In the genomic region with DNA sequence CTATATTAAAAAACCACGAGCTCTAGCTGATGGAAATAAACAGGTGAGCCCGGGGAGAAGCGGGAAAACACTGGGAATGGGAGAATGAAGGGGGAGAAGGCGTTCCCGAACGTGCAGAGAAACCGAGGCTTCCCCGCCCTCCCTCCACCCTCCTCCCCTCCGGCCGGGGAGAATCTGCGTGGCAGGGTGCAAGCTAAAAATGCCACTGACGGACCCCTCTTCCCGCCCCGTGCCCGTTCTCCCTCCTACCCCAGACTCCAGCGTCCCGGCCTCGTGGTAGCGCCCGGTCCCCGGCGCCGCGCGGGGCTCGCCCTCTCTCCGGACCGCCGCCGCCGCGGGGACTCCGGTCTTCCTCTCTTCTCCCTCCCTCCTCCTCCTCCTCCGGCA, we compare ENCODE assay signal across 8 cellular contexts.
DNase-seq lines count a peak whose midpoint lies in the region; TF ChIP-seq lines count a peak whose summit lies in the region.

No MANE protein-coding gene starts in this region.

- H2BK5ac ChIP-seq in neuronal stem cell (ENCODE audit: low read length) = peak overlapping the region; percentile 97

- no peak overlapping the region for H2BK120ac ChIP-seq in neuronal stem cell (ENCODE audit: low read depth, low read length)

- H3K18ac ChIP-seq in neuronal stem cell (ENCODE audit: low read length) = peak overlapping the region; percentile 99

- peak overlapping the region; percentile 91 for H3K9ac ChIP-seq in neuronal stem cell (ENCODE audit: low read depth, low read length, poor library complexity)

- H3K4me1 ChIP-seq in OCI-LY7 (ENCODE audit: insufficient read depth, low read length, poor library complexity, severe bottlenecking) (peaks cover 32% of the 10 kb centered on the region), neuronal stem cell (ENCODE audit: control insufficient read depth in 2 of 2, insufficient read depth in 1 of 2, low read depth in 1 of 2, low read length in 2 of 2) (peaks cover 9% of the 10 kb centered on the region in 2 donors)

- CTCF ChIA-PET in OCI-LY7 (lab: Charles Lee; ENCODE audit: unreplicated experiment) = no interaction called here

- H3K27me3 ChIP-seq in neuronal stem cell (ENCODE audit: control insufficient read depth in 3 of 3, insufficient read depth in 3 of 3, low read depth in 1 of 3, low read length in 3 of 3) = peaks cover 0 to 3% (median 0%) of the 10 kb centered on the region in 3 experiments

- peak overlapping the region; percentile 90 for H3K23ac ChIP-seq in neuronal stem cell (ENCODE audit: low read depth, low read length, poor library complexity)

- H3K79me2 ChIP-seq in OCI-LY7 (ENCODE audit: insufficient read depth, low read depth, low read length) = no peaks in the 10 kb centered on the region

- H3K27ac Mint-ChIP-seq in T-helper 1 cell treated with Interleukin-12 subunit alpha and Interleukin-12 subunit beta and Interleukin-4 antibody, amounts not matched to agents 30 μg/mL and 1 μg/mL, for 36 hours = peak overlapping the region; percentile 79

- H2AFZ ChIP-seq in OCI-LY7 (ENCODE audit: low read length) = peak overlapping the region; percentile 71
- peak overlapping the region; percentile 95 for H2AFZ ChIP-seq in neuronal stem cell (ENCODE audit: low read length)

- no peak overlapping the region for H3K4ac ChIP-seq in neuronal stem cell (ENCODE audit: low read length)

- H3K4me3 Mint-ChIP-seq in T-helper 1 cell treated with Interleukin-12 subunit alpha and Interleukin-12 subunit beta and Interleukin-4 antibody, amounts not matched to agents 30 μg/mL and 1 μg/mL, for 36 hours = peak overlapping the region; percentile 94

- H4K20me1 ChIP-seq in OCI-LY7 (ENCODE audit: insufficient read depth, low read length) = no peaks in the 10 kb centered on the region

- H4K8ac ChIP-seq in neuronal stem cell (ENCODE audit: low read depth, low read length) = no peak overlapping the region

- H2BK15ac ChIP-seq in neuronal stem cell (ENCODE audit: low read length) = peak overlapping the region; percentile 22

- no peaks in the 10 kb centered on the region for H3K36me3 ChIP-seq in OCI-LY7 (ENCODE audit: insufficient read depth, low read length)
- no peaks in the 10 kb centered on the region for H3K36me3 ChIP-seq in neuronal stem cell (replicated peaks in 1 of 2; ENCODE audit: control insufficient read depth in 2 of 2, insufficient read depth in 2 of 2, low read length in 2 of 2)

- no peaks in the 10 kb centered on the region for H3K9me3 ChIP-seq in OCI-LY7 (ENCODE audit: low read length)
- no peaks in the 10 kb centered on the region for H3K9me3 ChIP-seq in neuronal stem cell (replicated peaks in 1 of 2; ENCODE audit: control insufficient read depth in 2 of 2, insufficient read depth in 1 of 2, low read depth in 1 of 2, low read length in 2 of 2)

- BruUV-seq in OCI-LY7 (replicated peaks; lab: Mats Ljungman, UMichigan) = no TSS peak

- DNase-seq in T-helper 1 cell = no peak
- no peak for DNase-seq in OCI-LY7 (ENCODE audit: low spot score)
- no peak for DNase-seq in epithelial cell of esophagus (ENCODE audit: low read depth)
- DNase-seq in neuronal stem cell (ENCODE audit: low spot score) = peak; percentile 52
- no peak for DNase-seq in superior temporal gyrus (ENCODE audit: extremely low spot score)
- DNase-seq in NAMALWA (ENCODE audit: low spot score) = no peak
- DNase-seq in EL = no peak

- no peaks in the 10 kb centered on the region for H3K27me3 Mint-ChIP-seq in T-helper 1 cell treated with Interleukin-12 subunit alpha and Interleukin-12 subunit beta and Interleukin-4 antibody, amounts not matched to agents 30 μg/mL and 1 μg/mL, for 36 hours (ENCODE audit: low read depth)

- no CpG with 5 or more reads among the region's 34 CpGs for WGBS in neuronal stem cell (ENCODE audit: extremely low coverage in 2 of 2, insufficient read length in 2 of 2, insufficient replicate concordance in 1 of 2), 2 donors

- H3K9me3 Mint-ChIP-seq in T-helper 1 cell treated with Interleukin-12 subunit alpha and Interleukin-12 subunit beta and Interleukin-4 antibody, amounts not matched to agents 30 μg/mL and 1 μg/mL, for 36 hours = no peaks in the 10 kb centered on the region

- no peak overlapping the region for H4K91ac ChIP-seq in neuronal stem cell (ENCODE audit: low read depth, low read length, poor library complexity)

- H3K9me2 ChIP-seq in OCI-LY7 (ENCODE audit: insufficient read depth, low read length) = no peaks in the 10 kb centered on the region

- no peak overlapping the region for H2AK5ac ChIP-seq in neuronal stem cell (ENCODE audit: low read depth, low read length)

- H3K14ac ChIP-seq in neuronal stem cell (ENCODE audit: low read length) = no peak overlapping the region

- H3K27ac ChIP-seq in OCI-LY7 (ENCODE audit: low read depth, low read length, poor library complexity, severe bottlenecking) (no peak overlapping the region), neuronal stem cell (replicated peaks; ENCODE audit: low read length) (peak overlapping the region; percentile 76)

- intact Hi-C loops in OCI-LY7 (cut with micrococcal nuclease; ENCODE audit: unreplicated experiment) = loop anchor here (2.0 to 5.0 kb wide), 5 partner anchors 22 to 356 kb away; partner anchors contain the start of genes LEPR and LEPROT

- H3K4me3 ChIP-seq in OCI-LY7 (ENCODE audit: low read depth, low read length, poor library complexity, severe bottlenecking) (peak overlapping the region; percentile 85), epithelial cell of esophagus (ENCODE audit: low read length) (peak overlapping the region; percentile 76), neuronal stem cell (ENCODE audit: low read length in 2 of 2) (peak overlapping the region; percentile 73 to 100)

- POLR2A ChIA-PET in OCI-LY7 (lab: Charles Lee) = interaction anchor here (1.0 to 2.8 kb wide), 3 partner anchors 9 to 21 kb away, joined by 4 to 16 read pairs (median 5); no protein-coding TSS in a partner anchor

- H3K4me1 Mint-ChIP-seq in T-helper 1 cell treated with Interleukin-12 subunit alpha and Interleukin-12 subunit beta and Interleukin-4 antibody, amounts not matched to agents 30 μg/mL and 1 μg/mL, for 36 hours (ENCODE audit: low read depth) = peaks cover 29% of the 10 kb centered on the region

- peaks cover 5% of the 10 kb centered on the region for H3K79me1 ChIP-seq in neuronal stem cell (ENCODE audit: low read depth, low read length)

- H3K36me3 Mint-ChIP-seq in T-helper 1 cell treated with Interleukin-12 subunit alpha and Interleukin-12 subunit beta and Interleukin-4 antibody, amounts not matched to agents 30 μg/mL and 1 μg/mL, for 36 hours (ENCODE audit: low read depth) = no peaks in the 10 kb centered on the region

- no peak overlapping the region for H2BK12ac ChIP-seq in neuronal stem cell (ENCODE audit: low read length)

- peak overlapping the region; percentile 69 for H3K4me2 ChIP-seq in OCI-LY7 (ENCODE audit: low read length)
- peak overlapping the region; percentile 64 for H3K4me2 ChIP-seq in neuronal stem cell (ENCODE audit: insufficient read depth, low read length, poor library complexity, severe bottlenecking)

- no peak for TF ChIP-seq CTCF in OCI-LY7 (conservative IDR thresholded peaks at IDR 0.05; ENCODE audit: low read length)
- no peak for TF ChIP-seq CTCF in epithelial cell of esophagus (IDR thresholded peaks at IDR 0.05; ENCODE audit: insufficient read depth, low read depth, low read length, missing control alignments)
